In the genomic region with DNA sequence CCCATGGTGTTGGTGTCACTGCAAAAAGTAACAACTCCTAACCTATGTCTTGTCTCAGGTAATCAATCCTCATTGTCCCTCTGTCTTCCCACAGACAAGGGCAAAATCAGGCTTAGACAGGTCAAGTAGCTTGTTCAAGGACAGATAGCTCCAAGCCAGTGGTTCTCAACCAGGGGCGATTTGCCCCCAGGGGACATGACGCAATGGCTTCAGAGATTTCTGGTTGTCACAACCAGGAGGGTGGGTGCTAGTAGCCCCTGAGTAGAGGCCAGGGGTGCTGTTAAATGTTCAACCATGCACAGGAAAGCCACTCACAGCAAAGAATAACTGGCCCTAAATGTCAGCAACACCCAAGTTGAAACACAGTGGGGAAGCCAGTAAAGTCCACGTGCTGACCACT, we compare ENCODE assay signal across 18 cellular contexts.
"Had no signal": no experiment of that assay in that cellular context is flagged by ENCODE, and none has a peak within 500 bp of the region (broad histone marks: within the 10 kb centered on the region; RNA-seq: fewer than 3 reads in every experiment).

No MANE protein-coding gene starts in this region.

- H3K27ac Mint-ChIP-seq: activated CD8-positive, alpha-beta memory T cell treated with anti-CD3 and anti-CD28 coated beads, Interleukin-2, amount 10 ng/mL, durations not matched to agents 7 days and 5 days; activated T-cell treated with anti-CD3 and anti-CD28 coated beads, Interleukin-2, amount 50 U/mL, for 24 hours; endodermal cell; T-helper 2 cell treated with Interferon-gamma antibody and Interleukin-4, amounts not matched to agents 5 μg/mL and 100 μg/mL, for 36 hours had no signal

- H3K9me3 Mint-ChIP-seq: activated T-cell treated with anti-CD3 and anti-CD28 coated beads, Interleukin-2, amount 50 U/mL, for 24 hours; endodermal cell; immature natural killer cell; nephron; T-helper 2 cell treated with Interferon-gamma antibody and Interleukin-4, amounts not matched to agents 5 μg/mL and 100 μg/mL, for 36 hours had no signal

- H3K4me1 ChIP-seq: prostate gland, uterus had no signal

- H3K4me3 ChIP-seq: prostate gland, right lobe of liver, thoracic aorta, uterus had no signal

- H3K27ac ChIP-seq: prostate gland, right lobe of liver, thoracic aorta, uterus had no signal

- H3K36me3 ChIP-seq: thoracic aorta, uterus had no signal

- H3K9me3 ChIP-seq: prostate gland, right lobe of liver, thoracic aorta, uterus had no signal

- H3K27me3 ChIP-seq: right lobe of liver, uterus had no signal

- H3K4me3 Mint-ChIP-seq: activated CD8-positive, alpha-beta memory T cell treated with anti-CD3 and anti-CD28 coated beads, Interleukin-2, amount 10 ng/mL, durations not matched to agents 7 days and 5 days; activated naive CD8-positive, alpha-beta T cell; activated T-cell treated with anti-CD3 and anti-CD28 coated beads, Interleukin-2, amount 50 U/mL, for 24 hours; endodermal cell; immature natural killer cell; nephron; T-helper 2 cell treated with Interferon-gamma antibody and Interleukin-4, amounts not matched to agents 5 μg/mL and 100 μg/mL, for 36 hours had no signal

- DNase-seq: activated CD4-positive, alpha-beta T cell treated with anti-CD3 and anti-CD28 coated beads, Interleukin-2, amount 50 U/mL, for 48 hours; activated CD4-positive, CD25-positive, alpha-beta regulatory T cell treated with anti-CD3 and anti-CD28 coated beads, Interleukin-2, amount 50 U/mL, for 72 hours; activated CD8-positive, alpha-beta memory T cell treated with anti-CD3 and anti-CD28 coated beads, Interleukin-2, amount 10 ng/mL, durations not matched to agents 7 days and 5 days; activated effector memory CD4-positive, alpha-beta T cell treated with anti-CD3 and anti-CD28 coated beads, Interleukin-2, amount 50 U/mL, for 16 hours; activated T-cell treated with anti-CD3 and anti-CD28 coated beads, Interleukin-2, amount 50 U/mL, for 24 hours; endodermal cell; foreskin fibroblast; glutamatergic neuron; immature natural killer cell; occipital lobe; right lobe of liver; stimulated activated naive CD8-positive, alpha-beta T cell treated with anti-CD3 and anti-CD28 coated beads, Interleukin-15, Interleukin-2, amounts not matched to agents 100 U/mL and 50 U/mL, for 24 hours; uterus had no signal

- H3K27me3 Mint-ChIP-seq: activated CD8-positive, alpha-beta memory T cell treated with anti-CD3 and anti-CD28 coated beads, Interleukin-2, amount 10 ng/mL, durations not matched to agents 7 days and 5 days; activated naive CD8-positive, alpha-beta T cell; activated T-cell treated with anti-CD3 and anti-CD28 coated beads, Interleukin-2, amount 50 U/mL, for 24 hours had no signal

- ATAC-seq: activated CD8-positive, alpha-beta memory T cell treated with anti-CD3 and anti-CD28 coated beads, Interleukin-2, amount 10 ng/mL, durations not matched to agents 7 days and 5 days; right lobe of liver; stimulated activated naive CD8-positive, alpha-beta T cell treated with anti-CD3 and anti-CD28 coated beads, Interleukin-15, Interleukin-2, amounts not matched to agents 100 U/mL and 50 U/mL, for 24 hours had no signal
